ENCODE assay signal across 1 cellular context in genomic region chr2:216789088-216789487, GRCh38.
A peak's percentile ranks its signal among the peaks of the same experiment; 100 is the strongest.
TF ChIP-seq lines count a peak whose summit lies in the region.

No MANE protein-coding gene starts in this region.

TF ChIP-seq in K562, 482 proteins besides CTCF, POLR2A, EP300 and RAD21 (continued from another document and continues in another):
- TF ChIP-seq, protein P1, sequence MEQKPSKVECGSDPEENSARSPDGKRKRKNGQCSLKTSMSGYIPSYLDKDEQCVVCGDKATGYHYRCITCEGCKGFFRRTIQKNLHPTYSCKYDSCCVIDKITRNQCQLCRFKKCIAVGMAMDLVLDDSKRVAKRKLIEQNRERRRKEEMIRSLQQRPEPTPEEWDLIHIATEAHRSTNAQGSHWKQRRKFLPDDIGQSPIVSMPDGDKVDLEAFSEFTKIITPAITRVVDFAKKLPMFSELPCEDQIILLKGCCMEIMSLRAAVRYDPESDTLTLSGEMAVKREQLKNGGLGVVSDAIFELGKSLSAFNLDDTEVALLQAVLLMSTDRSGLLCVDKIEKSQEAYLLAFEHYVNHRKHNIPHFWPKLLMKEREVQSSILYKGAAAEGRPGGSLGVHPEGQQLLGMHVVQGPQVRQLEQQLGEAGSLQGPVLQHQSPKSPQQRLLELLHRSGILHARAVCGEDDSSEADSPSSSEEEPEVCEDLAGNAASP (IDR thresholded peaks at IDR 0.05): no peak
- peak; percentile 59; the same call in 1 of the 2 replicates for TF ChIP-seq SMARCE1 (IDR thresholded peaks at IDR 0.05)
- TF ChIP-seq ZNF551 (CRISPR knock-in tag; IDR thresholded peaks at IDR 0.05): no peak
- no peak for TF ChIP-seq GATAD2A (IDR thresholded peaks at IDR 0.05)
- TF ChIP-seq ZNF197 (CRISPR knock-in tag; IDR thresholded peaks at IDR 0.05; ENCODE audit: low read depth): no peak
- TF ChIP-seq HMG20B (CRISPR knock-in tag; IDR thresholded peaks at IDR 0.05): no peak
- TF ChIP-seq MCM5 (IDR thresholded peaks at IDR 0.05; ENCODE audit: low read depth): no peak
- TF ChIP-seq YY1 (IDR thresholded peaks at IDR 0.05; ENCODE audit: borderline replicate concordance in 1 of 3, control insufficient read depth in 1 of 3, extremely low read depth in 1 of 3, insufficient read depth in 3 of 3, insufficient read length in 1 of 3, insufficient replicate concordance in 2 of 3, low read depth in 1 of 3, low read length in 2 of 3): no peak
- no peak for TF ChIP-seq IFI16 (CRISPR knock-in tag; IDR thresholded peaks at IDR 0.05)
- TF ChIP-seq RBM17 (IDR thresholded peaks at IDR 0.05; ENCODE audit: borderline replicate concordance, low read depth, low read length): no peak
- no peak for TF ChIP-seq ERF (CRISPR knock-in tag; IDR thresholded peaks at IDR 0.05)
- no peak for TF ChIP-seq PRMT5 (CRISPR knock-in tag; IDR thresholded peaks at IDR 0.05)
- TF ChIP-seq ZNF174 (CRISPR knock-in tag; IDR thresholded peaks at IDR 0.05): no peak
- no peak for TF ChIP-seq ZNF354B (CRISPR knock-in tag; IDR thresholded peaks at IDR 0.05)
- TF ChIP-seq, protein P2, sequence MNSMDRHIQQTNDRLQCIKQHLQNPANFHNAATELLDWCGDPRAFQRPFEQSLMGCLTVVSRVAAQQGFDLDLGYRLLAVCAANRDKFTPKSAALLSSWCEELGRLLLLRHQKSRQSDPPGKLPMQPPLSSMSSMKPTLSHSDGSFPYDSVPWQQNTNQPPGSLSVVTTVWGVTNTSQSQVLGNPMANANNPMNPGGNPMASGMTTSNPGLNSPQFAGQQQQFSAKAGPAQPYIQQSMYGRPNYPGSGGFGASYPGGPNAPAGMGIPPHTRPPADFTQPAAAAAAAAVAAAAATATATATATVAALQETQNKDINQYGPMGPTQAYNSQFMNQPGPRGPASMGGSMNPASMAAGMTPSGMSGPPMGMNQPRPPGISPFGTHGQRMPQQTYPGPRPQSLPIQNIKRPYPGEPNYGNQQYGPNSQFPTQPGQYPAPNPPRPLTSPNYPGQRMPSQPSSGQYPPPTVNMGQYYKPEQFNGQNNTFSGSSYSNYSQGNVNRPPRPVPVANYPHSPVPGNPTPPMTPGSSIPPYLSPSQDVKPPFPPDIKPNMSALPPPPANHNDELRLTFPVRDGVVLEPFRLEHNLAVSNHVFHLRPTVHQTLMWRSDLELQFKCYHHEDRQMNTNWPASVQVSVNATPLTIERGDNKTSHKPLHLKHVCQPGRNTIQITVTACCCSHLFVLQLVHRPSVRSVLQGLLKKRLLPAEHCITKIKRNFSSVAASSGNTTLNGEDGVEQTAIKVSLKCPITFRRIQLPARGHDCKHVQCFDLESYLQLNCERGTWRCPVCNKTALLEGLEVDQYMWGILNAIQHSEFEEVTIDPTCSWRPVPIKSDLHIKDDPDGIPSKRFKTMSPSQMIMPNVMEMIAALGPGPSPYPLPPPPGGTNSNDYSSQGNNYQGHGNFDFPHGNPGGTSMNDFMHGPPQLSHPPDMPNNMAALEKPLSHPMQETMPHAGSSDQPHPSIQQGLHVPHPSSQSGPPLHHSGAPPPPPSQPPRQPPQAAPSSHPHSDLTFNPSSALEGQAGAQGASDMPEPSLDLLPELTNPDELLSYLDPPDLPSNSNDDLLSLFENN (IDR thresholded peaks at IDR 0.05; ENCODE audit: low read depth in 2 of 2, low read length in 2 of 2): 0 out of 4 replicates have a peak, but pooled peaks of 1 of the 2 experiments have one; percentile 28
- no peak for TF ChIP-seq ZNF431 (CRISPR knock-in tag; IDR thresholded peaks at IDR 0.05)
- no peak for TF ChIP-seq PBX2 (CRISPR knock-in tag; IDR thresholded peaks at IDR 0.05; ENCODE audit: low read depth)
- TF ChIP-seq PBX2 (tag; conservative IDR thresholded peaks at IDR 0.05; ENCODE audit: low read depth): 0 out of 2 replicates have a peak, but pooled peaks have one; percentile 24
- no peak for TF ChIP-seq LEF1 (IDR thresholded peaks at IDR 0.05)
- TF ChIP-seq NELFE (IDR thresholded peaks at IDR 0.05; ENCODE audit: insufficient read depth, insufficient read length): no peak
- TF ChIP-seq MYC (IDR thresholded peaks at IDR 0.05; ENCODE audit: low read depth, low read length): peak; percentile 62
- TF ChIP-seq MYC (CRISPR knock-in tag; IDR thresholded peaks at IDR 0.05; ENCODE audit: borderline replicate concordance, low read depth): no peak
- TF ChIP-seq STAT6 (CRISPR knock-in tag; IDR thresholded peaks at IDR 0.05): no peak
- no peak for TF ChIP-seq CHD4 (IDR thresholded peaks at IDR 0.05; ENCODE audit: insufficient read depth, insufficient replicate concordance, low read depth, low read length, poor library complexity, severe bottlenecking)
- no peak for TF ChIP-seq TAF7 (tag; IDR thresholded peaks at IDR 0.05)
- TF ChIP-seq POU5F1 (IDR thresholded peaks at IDR 0.05; ENCODE audit: borderline replicate concordance, low read depth, low read length, partially characterized antibody): no peak
- no peak for TF ChIP-seq ZNF785 (CRISPR knock-in tag; IDR thresholded peaks at IDR 0.05)
- TF ChIP-seq BCL6 (CRISPR knock-in tag; IDR thresholded peaks at IDR 0.05): no peak
- TF ChIP-seq ZNF347 (CRISPR knock-in tag; IDR thresholded peaks at IDR 0.05; ENCODE audit: low read depth): no peak
- TF ChIP-seq, protein P3, sequence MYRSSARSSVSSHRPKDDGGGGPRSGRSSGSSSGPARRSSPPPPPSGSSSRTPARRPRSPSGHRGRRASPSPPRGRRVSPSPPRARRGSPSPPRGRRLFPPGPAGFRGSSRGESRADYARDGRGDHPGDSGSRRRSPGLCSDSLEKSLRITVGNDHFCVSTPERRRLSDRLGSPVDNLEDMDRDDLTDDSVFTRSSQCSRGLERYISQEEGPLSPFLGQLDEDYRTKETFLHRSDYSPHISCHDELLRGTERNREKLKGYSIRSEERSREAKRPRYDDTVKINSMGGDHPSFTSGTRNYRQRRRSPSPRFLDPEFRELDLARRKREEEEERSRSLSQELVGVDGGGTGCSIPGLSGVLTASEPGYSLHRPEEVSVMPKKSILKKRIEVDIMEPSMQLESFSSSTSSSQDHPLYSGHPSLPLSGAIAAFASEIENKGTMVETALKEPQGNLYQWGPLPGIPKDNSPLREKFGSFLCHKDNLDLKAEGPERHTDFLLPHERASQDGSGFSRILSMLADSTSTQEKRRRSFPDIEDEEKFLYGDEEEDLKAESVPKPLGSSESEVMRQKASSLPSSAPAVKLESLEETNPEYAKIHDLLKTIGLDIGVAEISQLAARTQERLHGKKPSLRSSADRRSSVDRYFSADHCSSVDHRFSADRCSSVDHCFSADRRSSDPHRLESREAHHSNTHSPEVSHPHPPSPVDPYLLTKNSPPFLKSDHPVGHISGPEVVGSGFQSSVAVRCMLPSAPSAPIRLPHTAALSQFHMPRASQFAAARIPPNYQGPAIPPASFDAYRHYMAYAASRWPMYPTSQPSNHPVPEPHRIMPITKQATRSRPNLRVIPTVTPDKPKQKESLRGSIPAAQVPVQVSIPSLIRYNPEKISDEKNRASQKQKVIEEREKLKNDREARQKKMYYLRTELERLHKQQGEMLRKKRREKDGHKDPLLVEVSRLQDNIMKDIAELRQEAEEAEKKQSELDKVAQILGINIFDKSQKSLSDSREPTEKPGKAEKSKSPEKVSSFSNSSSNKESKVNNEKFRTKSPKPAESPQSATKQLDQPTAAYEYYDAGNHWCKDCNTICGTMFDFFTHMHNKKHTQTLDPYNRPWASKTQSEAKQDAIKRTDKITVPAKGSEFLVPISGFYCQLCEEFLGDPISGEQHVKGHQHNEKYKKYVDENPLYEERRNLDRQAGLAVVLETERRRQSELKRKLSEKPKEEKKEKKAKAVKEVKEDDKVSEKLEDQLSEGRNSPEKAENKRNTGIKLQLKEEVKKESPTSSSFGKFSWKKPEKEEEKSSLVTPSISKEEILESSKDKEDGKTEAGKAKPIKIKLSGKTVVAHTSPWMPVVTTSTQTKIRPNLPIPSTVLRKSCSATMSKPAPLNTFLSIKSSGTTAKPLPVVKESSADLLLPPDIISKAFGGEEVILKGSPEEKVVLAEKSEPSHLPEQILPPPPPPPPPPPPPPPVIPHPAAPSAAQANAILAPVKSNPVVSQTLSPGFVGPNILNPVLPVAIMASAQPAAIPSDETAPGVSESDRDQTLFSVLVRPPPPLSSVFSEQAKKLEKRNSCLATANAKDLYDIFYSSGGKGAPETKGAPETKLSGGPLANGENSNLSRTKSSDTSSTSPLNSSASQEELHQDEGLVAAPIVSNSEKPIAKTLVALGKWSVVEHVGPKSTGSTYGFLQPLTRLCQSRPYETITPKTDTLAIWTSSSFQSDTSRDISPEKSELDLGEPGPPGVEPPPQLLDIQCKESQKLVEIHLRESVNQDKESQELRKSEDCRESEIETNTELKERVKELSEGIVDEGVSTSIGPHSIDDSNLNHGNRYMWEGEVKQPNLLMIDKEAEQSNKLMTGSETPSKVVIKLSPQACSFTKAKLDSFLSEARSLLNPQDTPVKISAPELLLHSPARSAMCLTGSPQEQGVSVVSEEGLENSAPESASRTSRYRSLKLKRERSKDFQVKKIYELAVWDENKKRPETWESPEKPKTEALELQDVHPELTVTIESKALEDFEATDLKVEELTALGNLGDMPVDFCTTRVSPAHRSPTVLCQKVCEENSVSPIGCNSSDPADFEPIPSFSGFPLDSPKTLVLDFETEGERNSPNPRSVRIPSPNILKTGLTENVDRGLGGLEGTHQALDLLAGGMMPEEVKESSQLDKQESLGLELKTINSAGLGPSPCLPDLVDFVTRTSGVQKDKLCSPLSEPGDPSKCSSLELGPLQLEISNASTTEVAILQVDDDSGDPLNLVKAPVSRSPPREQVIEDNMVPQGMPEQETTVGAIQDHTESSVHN (IDR thresholded peaks at IDR 0.05; ENCODE audit: borderline replicate concordance in 1 of 2, low read depth in 1 of 2): no peak
- no peak for TF ChIP-seq ZNF584 (CRISPR knock-in tag; IDR thresholded peaks at IDR 0.05; ENCODE audit: low read depth)
- TF ChIP-seq CBFA2T2 (conservative IDR thresholded peaks at IDR 0.05): peak; percentile 69
- TF ChIP-seq NFIC (IDR thresholded peaks at IDR 0.05): peak; percentile 81
- TF ChIP-seq PYGO2 (tag; IDR thresholded peaks at IDR 0.05): no peak
- no peak for TF ChIP-seq BRF1 (IDR thresholded peaks at IDR 0.05; ENCODE audit: borderline replicate concordance, extremely low read depth, insufficient read length)
